Comparison of ENCODE assay signal across 1 cellular context in the genomic region with DNA sequence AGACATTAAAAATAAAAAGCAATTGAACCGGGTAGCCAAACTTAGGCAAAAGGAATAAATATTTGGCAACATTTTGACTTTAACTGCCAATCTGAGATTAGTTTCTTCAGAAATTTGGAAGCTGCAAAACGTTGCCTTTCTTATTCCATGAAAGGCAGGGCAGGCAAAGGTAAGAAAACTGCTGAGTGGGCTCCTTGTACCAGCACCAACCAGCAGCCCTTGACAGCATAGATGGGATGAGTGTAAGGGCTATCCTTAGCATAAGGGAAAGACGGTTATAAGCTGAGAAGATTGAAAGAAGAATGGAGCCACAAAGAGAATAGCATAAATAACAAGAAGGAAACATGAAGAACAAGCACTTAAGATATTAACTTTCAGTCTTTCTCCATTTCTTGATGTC.
TF ChIP-seq lines count a peak whose summit lies in the region.

No MANE protein-coding gene starts in this region.

TF ChIP-seq in GM23338, 12 proteins besides CTCF, POLR2A, EP300 and RAD21 (continued from another document):
- TF ChIP-seq ZNF114 (CRISPR knock-in tag; IDR thresholded peaks at IDR 0.05): no peak
- TF ChIP-seq, protein P1, sequence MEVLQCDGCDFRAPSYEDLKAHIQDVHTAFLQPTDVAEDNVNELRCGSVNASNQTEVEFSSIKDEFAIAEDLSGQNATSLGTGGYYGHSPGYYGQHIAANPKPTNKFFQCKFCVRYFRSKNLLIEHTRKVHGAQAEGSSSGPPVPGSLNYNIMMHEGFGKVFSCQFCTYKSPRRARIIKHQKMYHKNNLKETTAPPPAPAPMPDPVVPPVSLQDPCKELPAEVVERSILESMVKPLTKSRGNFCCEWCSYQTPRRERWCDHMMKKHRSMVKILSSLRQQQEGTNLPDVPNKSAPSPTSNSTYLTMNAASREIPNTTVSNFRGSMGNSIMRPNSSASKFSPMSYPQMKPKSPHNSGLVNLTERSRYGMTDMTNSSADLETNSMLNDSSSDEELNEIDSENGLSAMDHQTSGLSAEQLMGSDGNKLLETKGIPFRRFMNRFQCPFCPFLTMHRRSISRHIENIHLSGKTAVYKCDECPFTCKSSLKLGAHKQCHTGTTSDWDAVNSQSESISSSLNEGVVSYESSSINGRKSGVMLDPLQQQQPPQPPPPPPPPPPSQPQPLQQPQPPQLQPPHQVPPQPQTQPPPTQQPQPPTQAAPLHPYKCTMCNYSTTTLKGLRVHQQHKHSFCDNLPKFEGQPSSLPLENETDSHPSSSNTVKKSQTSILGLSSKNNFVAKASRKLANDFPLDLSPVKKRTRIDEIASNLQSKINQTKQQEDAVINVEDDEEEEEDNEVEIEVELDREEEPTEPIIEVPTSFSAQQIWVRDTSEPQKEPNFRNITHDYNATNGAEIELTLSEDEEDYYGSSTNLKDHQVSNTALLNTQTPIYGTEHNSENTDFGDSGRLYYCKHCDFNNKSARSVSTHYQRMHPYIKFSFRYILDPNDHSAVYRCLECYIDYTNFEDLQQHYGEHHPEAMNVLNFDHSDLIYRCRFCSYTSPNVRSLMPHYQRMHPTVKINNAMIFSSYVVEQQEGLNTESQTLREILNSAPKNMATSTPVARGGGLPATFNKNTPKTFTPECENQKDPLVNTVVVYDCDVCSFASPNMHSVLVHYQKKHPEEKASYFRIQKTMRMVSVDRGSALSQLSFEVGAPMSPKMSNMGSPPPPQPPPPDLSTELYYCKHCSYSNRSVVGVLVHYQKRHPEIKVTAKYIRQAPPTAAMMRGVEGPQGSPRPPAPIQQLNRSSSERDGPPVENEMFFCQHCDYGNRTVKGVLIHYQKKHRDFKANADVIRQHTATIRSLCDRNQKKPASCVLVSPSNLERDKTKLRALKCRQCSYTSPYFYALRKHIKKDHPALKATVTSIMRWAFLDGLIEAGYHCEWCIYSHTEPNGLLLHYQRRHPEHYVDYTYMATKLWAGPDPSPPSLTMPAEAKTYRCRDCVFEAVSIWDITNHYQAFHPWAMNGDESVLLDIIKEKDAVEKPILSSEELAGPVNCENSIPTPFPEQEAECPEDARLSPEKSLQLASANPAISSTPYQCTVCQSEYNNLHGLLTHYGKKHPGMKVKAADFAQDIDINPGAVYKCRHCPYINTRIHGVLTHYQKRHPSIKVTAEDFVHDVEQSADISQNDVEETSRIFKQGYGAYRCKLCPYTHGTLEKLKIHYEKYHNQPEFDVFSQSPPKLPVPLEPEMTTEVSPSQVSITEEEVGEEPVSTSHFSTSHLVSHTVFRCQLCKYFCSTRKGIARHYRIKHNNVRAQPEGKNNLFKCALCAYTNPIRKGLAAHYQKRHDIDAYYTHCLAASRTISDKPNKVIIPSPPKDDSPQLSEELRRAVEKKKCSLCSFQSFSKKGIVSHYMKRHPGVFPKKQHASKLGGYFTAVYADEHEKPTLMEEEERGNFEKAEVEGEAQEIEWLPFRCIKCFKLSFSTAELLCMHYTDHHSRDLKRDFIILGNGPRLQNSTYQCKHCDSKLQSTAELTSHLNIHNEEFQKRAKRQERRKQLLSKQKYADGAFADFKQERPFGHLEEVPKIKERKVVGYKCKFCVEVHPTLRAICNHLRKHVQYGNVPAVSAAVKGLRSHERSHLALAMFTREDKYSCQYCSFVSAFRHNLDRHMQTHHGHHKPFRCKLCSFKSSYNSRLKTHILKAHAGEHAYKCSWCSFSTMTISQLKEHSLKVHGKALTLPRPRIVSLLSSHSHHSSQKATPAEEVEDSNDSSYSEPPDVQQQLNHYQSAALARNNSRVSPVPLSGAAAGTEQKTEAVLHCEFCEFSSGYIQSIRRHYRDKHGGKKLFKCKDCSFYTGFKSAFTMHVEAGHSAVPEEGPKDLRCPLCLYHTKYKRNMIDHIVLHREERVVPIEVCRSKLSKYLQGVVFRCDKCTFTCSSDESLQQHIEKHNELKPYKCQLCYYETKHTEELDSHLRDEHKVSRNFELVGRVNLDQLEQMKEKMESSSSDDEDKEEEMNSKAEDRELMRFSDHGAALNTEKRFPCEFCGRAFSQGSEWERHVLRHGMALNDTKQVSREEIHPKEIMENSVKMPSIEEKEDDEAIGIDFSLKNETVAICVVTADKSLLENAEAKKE (CRISPR knock-in tag; IDR thresholded peaks at IDR 0.05): no peak
- TF ChIP-seq, protein P2, sequence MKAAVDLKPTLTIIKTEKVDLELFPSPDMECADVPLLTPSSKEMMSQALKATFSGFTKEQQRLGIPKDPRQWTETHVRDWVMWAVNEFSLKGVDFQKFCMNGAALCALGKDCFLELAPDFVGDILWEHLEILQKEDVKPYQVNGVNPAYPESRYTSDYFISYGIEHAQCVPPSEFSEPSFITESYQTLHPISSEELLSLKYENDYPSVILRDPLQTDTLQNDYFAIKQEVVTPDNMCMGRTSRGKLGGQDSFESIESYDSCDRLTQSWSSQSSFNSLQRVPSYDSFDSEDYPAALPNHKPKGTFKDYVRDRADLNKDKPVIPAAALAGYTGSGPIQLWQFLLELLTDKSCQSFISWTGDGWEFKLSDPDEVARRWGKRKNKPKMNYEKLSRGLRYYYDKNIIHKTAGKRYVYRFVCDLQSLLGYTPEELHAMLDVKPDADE (IDR thresholded peaks at IDR 0.05): no peak
- no peak for TF ChIP-seq EZH2phosphoT487 (IDR thresholded peaks at IDR 0.05; ENCODE audit: unreplicated experiment)
- no peak for TF ChIP-seq JUNB (IDR thresholded peaks at IDR 0.05; ENCODE audit: unreplicated experiment)
- TF ChIP-seq, protein P3, sequence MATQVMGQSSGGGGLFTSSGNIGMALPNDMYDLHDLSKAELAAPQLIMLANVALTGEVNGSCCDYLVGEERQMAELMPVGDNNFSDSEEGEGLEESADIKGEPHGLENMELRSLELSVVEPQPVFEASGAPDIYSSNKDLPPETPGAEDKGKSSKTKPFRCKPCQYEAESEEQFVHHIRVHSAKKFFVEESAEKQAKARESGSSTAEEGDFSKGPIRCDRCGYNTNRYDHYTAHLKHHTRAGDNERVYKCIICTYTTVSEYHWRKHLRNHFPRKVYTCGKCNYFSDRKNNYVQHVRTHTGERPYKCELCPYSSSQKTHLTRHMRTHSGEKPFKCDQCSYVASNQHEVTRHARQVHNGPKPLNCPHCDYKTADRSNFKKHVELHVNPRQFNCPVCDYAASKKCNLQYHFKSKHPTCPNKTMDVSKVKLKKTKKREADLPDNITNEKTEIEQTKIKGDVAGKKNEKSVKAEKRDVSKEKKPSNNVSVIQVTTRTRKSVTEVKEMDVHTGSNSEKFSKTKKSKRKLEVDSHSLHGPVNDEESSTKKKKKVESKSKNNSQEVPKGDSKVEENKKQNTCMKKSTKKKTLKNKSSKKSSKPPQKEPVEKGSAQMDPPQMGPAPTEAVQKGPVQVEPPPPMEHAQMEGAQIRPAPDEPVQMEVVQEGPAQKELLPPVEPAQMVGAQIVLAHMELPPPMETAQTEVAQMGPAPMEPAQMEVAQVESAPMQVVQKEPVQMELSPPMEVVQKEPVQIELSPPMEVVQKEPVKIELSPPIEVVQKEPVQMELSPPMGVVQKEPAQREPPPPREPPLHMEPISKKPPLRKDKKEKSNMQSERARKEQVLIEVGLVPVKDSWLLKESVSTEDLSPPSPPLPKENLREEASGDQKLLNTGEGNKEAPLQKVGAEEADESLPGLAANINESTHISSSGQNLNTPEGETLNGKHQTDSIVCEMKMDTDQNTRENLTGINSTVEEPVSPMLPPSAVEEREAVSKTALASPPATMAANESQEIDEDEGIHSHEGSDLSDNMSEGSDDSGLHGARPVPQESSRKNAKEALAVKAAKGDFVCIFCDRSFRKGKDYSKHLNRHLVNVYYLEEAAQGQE (IDR thresholded peaks at IDR 0.05; ENCODE audit: unreplicated experiment): no peak
- TF ChIP-seq STAT1 (IDR thresholded peaks at IDR 0.05; ENCODE audit: unreplicated experiment): no peak
- TF ChIP-seq ZNF331 (CRISPR knock-in tag; IDR thresholded peaks at IDR 0.05; ENCODE audit: low read depth): no peak
- no peak for TF ChIP-seq EZH2 (IDR thresholded peaks at IDR 0.05; ENCODE audit: low read depth, unreplicated experiment)
